Comparison of ENCODE assay signal across 1 cellular context in genomic region chr19:45952691-45953505, GRCh38.
TF ChIP-seq lines count a peak whose summit lies in the region.

No MANE protein-coding gene starts in this region.

TF ChIP-seq in HepG2, 621 proteins besides CTCF, POLR2A, EP300 and RAD21 (continued from another document and continues in another):
- TF ChIP-seq ZFP91 (CRISPR knock-in tag; IDR thresholded peaks at IDR 0.05; ENCODE audit: borderline replicate concordance): peak; percentile 27; the same call in 1 of the 2 replicates
- TF ChIP-seq DBP (CRISPR knock-in tag; IDR thresholded peaks at IDR 0.05; ENCODE audit: not compliant biosample characterization): peak; percentile 60
- TF ChIP-seq RCOR2 (CRISPR knock-in tag; IDR thresholded peaks at IDR 0.05): no peak
- TF ChIP-seq ONECUT2 (CRISPR knock-in tag; IDR thresholded peaks at IDR 0.05): no peak
- TF ChIP-seq GFI1 (CRISPR knock-in tag; IDR thresholded peaks at IDR 0.05; ENCODE audit: borderline replicate concordance): no peak
- no peak for TF ChIP-seq STAT6 (CRISPR knock-in tag; IDR thresholded peaks at IDR 0.05; ENCODE audit: borderline replicate concordance)
- TF ChIP-seq, protein P1, sequence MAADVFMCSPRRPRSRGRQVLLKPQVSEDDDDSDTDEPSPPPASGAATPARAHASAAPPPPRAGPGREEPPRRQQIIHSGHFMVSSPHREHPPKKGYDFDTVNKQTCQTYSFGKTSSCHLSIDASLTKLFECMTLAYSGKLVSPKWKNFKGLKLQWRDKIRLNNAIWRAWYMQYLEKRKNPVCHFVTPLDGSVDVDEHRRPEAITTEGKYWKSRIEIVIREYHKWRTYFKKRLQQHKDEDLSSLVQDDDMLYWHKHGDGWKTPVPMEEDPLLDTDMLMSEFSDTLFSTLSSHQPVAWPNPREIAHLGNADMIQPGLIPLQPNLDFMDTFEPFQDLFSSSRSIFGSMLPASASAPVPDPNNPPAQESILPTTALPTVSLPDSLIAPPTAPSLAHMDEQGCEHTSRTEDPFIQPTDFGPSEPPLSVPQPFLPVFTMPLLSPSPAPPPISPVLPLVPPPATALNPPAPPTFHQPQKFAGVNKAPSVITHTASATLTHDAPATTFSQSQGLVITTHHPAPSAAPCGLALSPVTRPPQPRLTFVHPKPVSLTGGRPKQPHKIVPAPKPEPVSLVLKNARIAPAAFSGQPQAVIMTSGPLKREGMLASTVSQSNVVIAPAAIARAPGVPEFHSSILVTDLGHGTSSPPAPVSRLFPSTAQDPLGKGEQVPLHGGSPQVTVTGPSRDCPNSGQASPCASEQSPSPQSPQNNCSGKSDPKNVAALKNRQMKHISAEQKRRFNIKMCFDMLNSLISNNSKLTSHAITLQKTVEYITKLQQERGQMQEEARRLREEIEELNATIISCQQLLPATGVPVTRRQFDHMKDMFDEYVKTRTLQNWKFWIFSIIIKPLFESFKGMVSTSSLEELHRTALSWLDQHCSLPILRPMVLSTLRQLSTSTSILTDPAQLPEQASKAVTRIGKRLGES (CRISPR knock-in tag; IDR thresholded peaks at IDR 0.05; ENCODE audit: borderline replicate concordance): no peak
- no peak for TF ChIP-seq PHB2 (IDR thresholded peaks at IDR 0.05; ENCODE audit: partially characterized antibody)
- TF ChIP-seq ZNF292 (CRISPR knock-in tag; IDR thresholded peaks at IDR 0.05; ENCODE audit: borderline replicate concordance, low read depth): no peak
- TF ChIP-seq ZNF703 (CRISPR knock-in tag; IDR thresholded peaks at IDR 0.05; ENCODE audit: borderline replicate concordance): no peak
- TF ChIP-seq, protein P2, sequence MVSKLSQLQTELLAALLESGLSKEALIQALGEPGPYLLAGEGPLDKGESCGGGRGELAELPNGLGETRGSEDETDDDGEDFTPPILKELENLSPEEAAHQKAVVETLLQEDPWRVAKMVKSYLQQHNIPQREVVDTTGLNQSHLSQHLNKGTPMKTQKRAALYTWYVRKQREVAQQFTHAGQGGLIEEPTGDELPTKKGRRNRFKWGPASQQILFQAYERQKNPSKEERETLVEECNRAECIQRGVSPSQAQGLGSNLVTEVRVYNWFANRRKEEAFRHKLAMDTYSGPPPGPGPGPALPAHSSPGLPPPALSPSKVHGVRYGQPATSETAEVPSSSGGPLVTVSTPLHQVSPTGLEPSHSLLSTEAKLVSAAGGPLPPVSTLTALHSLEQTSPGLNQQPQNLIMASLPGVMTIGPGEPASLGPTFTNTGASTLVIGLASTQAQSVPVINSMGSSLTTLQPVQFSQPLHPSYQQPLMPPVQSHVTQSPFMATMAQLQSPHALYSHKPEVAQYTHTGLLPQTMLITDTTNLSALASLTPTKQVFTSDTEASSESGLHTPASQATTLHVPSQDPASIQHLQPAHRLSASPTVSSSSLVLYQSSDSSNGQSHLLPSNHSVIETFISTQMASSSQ (IDR thresholded peaks at IDR 0.05; ENCODE audit: low read depth): no peak
- TF ChIP-seq, protein P2 (CRISPR knock-in tag; IDR thresholded peaks at IDR 0.05; ENCODE audit: borderline replicate concordance): no peak
- no peak for TF ChIP-seq SRSF1 (optimal IDR thresholded peaks at IDR 0.05; ENCODE audit: low read depth, low read length)
- no peak for TF ChIP-seq ZNF33B (CRISPR knock-in tag; IDR thresholded peaks at IDR 0.05)
- no peak for TF ChIP-seq HOXA7 (CRISPR knock-in tag; IDR thresholded peaks at IDR 0.05)
- no peak for TF ChIP-seq PAWR (CRISPR knock-in tag; IDR thresholded peaks at IDR 0.05; ENCODE audit: borderline replicate concordance)
- no peak for TF ChIP-seq ZSCAN31 (CRISPR knock-in tag; IDR thresholded peaks at IDR 0.05; ENCODE audit: low read depth)
- TF ChIP-seq JUND (CRISPR knock-in tag; IDR thresholded peaks at IDR 0.05): no peak
- no peak for TF ChIP-seq HNF4A (CRISPR knock-in tag; IDR thresholded peaks at IDR 0.05)
- no peak for TF ChIP-seq IRF2 (CRISPR knock-in tag; IDR thresholded peaks at IDR 0.05)
- no peak for TF ChIP-seq ZNF570 (CRISPR knock-in tag; IDR thresholded peaks at IDR 0.05; ENCODE audit: borderline replicate concordance)
- TF ChIP-seq, protein P3, sequence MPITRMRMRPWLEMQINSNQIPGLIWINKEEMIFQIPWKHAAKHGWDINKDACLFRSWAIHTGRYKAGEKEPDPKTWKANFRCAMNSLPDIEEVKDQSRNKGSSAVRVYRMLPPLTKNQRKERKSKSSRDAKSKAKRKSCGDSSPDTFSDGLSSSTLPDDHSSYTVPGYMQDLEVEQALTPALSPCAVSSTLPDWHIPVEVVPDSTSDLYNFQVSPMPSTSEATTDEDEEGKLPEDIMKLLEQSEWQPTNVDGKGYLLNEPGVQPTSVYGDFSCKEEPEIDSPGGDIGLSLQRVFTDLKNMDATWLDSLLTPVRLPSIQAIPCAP (CRISPR knock-in tag; IDR thresholded peaks at IDR 0.05; ENCODE audit: low read depth): no peak
- no peak for TF ChIP-seq POLR2G (IDR thresholded peaks at IDR 0.05; ENCODE audit: low read depth, low read length)
- TF ChIP-seq GZF1 (CRISPR knock-in tag; IDR thresholded peaks at IDR 0.05): no peak
- TF ChIP-seq FOXA3 (CRISPR knock-in tag; IDR thresholded peaks at IDR 0.05): 0 out of 2 replicates have a peak, but pooled peaks have one; percentile 12
- no peak for TF ChIP-seq ZNF407 (CRISPR knock-in tag; IDR thresholded peaks at IDR 0.05; ENCODE audit: not compliant biosample characterization)
- TF ChIP-seq, protein P4, sequence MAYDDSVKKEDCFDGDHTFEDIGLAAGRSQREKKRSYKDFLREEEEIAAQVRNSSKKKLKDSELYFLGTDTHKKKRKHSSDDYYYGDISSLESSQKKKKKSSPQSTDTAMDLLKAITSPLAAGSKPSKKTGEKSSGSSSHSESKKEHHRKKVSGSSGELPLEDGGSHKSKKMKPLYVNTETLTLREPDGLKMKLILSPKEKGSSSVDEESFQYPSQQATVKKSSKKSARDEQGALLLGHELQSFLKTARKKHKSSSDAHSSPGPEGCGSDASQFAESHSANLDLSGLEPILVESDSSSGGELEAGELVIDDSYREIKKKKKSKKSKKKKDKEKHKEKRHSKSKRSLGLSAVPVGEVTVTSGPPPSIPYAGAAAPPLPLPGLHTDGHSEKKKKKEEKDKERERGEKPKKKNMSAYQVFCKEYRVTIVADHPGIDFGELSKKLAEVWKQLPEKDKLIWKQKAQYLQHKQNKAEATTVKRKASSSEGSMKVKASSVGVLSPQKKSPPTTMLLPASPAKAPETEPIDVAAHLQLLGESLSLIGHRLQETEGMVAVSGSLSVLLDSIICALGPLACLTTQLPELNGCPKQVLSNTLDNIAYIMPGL (CRISPR knock-in tag; IDR thresholded peaks at IDR 0.05; ENCODE audit: borderline replicate concordance in 1 of 2, low read depth in 1 of 2): 0 out of 4 replicates have a peak, but pooled peaks of 1 of the 2 experiments have one; percentile 37
- TF ChIP-seq, protein P5, sequence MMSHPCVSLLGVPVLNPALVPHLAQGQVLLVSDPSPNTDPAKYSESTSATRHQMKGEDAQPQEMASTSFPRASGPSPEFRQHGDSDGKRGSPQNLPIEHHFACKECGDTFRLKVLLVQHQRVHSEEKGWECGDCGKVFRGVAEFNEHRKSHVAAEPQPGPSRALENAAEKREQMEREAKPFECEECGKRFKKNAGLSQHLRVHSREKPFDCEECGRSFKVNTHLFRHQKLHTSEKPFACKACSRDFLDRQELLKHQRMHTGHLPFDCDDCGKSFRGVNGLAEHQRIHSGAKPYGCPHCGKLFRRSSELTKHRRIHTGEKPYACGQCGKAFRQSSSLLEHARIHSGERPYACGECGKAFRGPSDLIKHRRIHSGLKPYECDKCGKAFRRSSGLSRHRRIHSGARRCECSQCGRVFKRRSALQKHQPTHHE (CRISPR knock-in tag; IDR thresholded peaks at IDR 0.05; ENCODE audit: borderline replicate concordance): no peak
- no peak for TF ChIP-seq ATAD3A (CRISPR knock-in tag; IDR thresholded peaks at IDR 0.05)
- TF ChIP-seq TRIM24 (CRISPR knock-in tag; IDR thresholded peaks at IDR 0.05): no peak
- TF ChIP-seq DNMT3B (CRISPR knock-in tag; conservative IDR thresholded peaks at IDR 0.05): no peak; the same call in 1 of the 2 replicates
